Comparison of ENCODE assay signal across 1 cellular context in genomic region chr3:98797905-98798304, GRCh38.
TF ChIP-seq lines count a peak whose summit lies in the region.

No MANE protein-coding gene starts in this region.

TF ChIP-seq in SK-N-SH, 30 proteins besides CTCF, POLR2A, EP300 and RAD21 (continued from another document):
- TF ChIP-seq, protein P1, sequence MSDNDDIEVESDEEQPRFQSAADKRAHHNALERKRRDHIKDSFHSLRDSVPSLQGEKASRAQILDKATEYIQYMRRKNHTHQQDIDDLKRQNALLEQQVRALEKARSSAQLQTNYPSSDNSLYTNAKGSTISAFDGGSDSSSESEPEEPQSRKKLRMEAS (IDR thresholded peaks at IDR 0.05; ENCODE audit: low read depth) = no peak
- no peak for TF ChIP-seq TCF12 (IDR thresholded peaks at IDR 0.05)
- TF ChIP-seq GATA2 (CRISPR knock-in tag; IDR thresholded peaks at IDR 0.05) = no peak
- TF ChIP-seq, protein P2, sequence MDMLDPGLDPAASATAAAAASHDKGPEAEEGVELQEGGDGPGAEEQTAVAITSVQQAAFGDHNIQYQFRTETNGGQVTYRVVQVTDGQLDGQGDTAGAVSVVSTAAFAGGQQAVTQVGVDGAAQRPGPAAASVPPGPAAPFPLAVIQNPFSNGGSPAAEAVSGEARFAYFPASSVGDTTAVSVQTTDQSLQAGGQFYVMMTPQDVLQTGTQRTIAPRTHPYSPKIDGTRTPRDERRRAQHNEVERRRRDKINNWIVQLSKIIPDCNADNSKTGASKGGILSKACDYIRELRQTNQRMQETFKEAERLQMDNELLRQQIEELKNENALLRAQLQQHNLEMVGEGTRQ (IDR thresholded peaks at IDR 0.05; ENCODE audit: borderline replicate concordance, low read depth, low read length) = no peak
- no peak for TF ChIP-seq CHD2 (IDR thresholded peaks at IDR 0.05; ENCODE audit: low read length, partially characterized antibody)
